In the genomic region with DNA sequence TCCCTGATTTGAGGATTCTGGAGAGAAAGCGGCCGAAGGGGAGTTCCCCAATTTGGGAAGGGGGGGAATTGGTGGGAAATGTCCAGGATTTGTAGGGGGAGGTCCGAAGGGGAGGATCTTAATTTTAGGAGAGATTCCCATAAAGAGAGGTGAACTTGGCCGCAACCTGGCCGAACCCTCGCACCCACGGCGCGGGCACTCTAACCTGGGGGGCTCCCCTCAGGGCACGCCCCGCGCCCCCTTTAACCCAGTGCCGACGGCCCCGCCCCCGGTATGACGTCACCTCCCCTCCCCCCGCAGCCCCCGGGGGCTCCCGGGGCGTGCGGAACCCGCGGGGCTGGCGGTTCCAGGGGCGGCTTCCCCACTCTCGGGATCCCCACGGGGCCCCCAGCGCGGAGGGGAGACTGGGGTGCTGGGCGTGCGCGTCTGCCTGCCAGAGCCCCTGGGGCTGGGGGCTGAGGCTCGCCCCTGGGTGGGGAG, we compare ENCODE assay signal across 9 cellular contexts. TPM values are rescaled to one million over a fixed set of nuclear protein-coding genes. Genes with fewer than 3 reads are reported as not detected.
DNase-seq lines count a peak whose midpoint lies in the region; ATAC-seq, FAIRE-seq and TF ChIP-seq lines count a peak whose summit lies in the region.
"Had no signal": no experiment of that assay in that cellular context is flagged by ENCODE, and none has a peak within 500 bp of the region (broad histone marks: within the 10 kb centered on the region; RNA-seq: fewer than 3 reads in every experiment).

No MANE protein-coding gene starts in this region.

- H4K5ac ChIP-seq in mesendoderm (ENCODE audit: low read length), result no peak overlapping the region

- H3K79me1 ChIP-seq in mesendoderm (ENCODE audit: low read length), result peaks cover 11% of the 10 kb centered on the region

- H3K4me3 ChIP-seq in A549, result peak overlapping the region; percentile 100
- H3K4me3 ChIP-seq in H7 (ENCODE audit: insufficient read depth, low read depth, low read length), result peak overlapping the region; percentile 81
- peak overlapping the region; percentile 18 for H3K4me3 ChIP-seq in bronchial epithelial cell (ENCODE audit: low read depth, low read length)
- peak overlapping the region; percentile 56 for H3K4me3 ChIP-seq in mesendoderm (ENCODE audit: low read length)

- CTCF ChIA-PET in A549 (lab: Yijun Ruan, JAX), result interaction anchor here (1.8 kb wide), 1 partner anchor 290 kb away, joined by 6 read pairs; no protein-coding TSS in a partner anchor

- ATAC-seq in A549, result peak in 1 of 2 experiments; percentile 6; a peak in 2 of 6 replicates
- ATAC-seq in GM21717 (IDR thresholded peaks at IDR 0.05; ENCODE audit: unreplicated experiment), result no peak
- ATAC-seq in GM21381 (IDR thresholded peaks at IDR 0.05; ENCODE audit: unreplicated experiment), result no peak
- no peak for ATAC-seq in HG02642 (IDR thresholded peaks at IDR 0.05; ENCODE audit: poor library complexity, unreplicated experiment)

- peak overlapping the region; percentile 72 for H3K56ac ChIP-seq in mesendoderm (ENCODE audit: low read length)

- H3K79me2 ChIP-seq in mesendoderm (ENCODE audit: control insufficient read depth, insufficient read depth, low read length), result peaks cover 9% of the 10 kb centered on the region

- H3K9me3 ChIP-seq in A549, result no peaks in the 10 kb centered on the region
- H3K9me3 ChIP-seq: adrenal gland had no signal

- H3K36me3 ChIP-seq in H7 (replicated peaks; ENCODE audit: control insufficient read depth, insufficient read depth, low read length), result no peaks in the 10 kb centered on the region; the same call in none of the 2 replicates
- no peaks in the 10 kb centered on the region for H3K36me3 ChIP-seq in bronchial epithelial cell (ENCODE audit: control insufficient read depth, insufficient read depth, low read length)
- H3K36me3 ChIP-seq in mesendoderm (ENCODE audit: control insufficient read depth, insufficient read depth, low read length), result no peaks in the 10 kb centered on the region
- H3K36me3 ChIP-seq: adrenal gland had no signal

- H3K23ac ChIP-seq in mesendoderm (ENCODE audit: low read length), result peak overlapping the region; percentile 24

- H3K4me2 ChIP-seq in A549 (peak overlapping the region; percentile 96), mesendoderm (ENCODE audit: low read length) (peak overlapping the region; percentile 91)

- no peak for DNase-seq in A549 (ENCODE audit: low read depth in 1 of 2, low spot score in 1 of 2)
- DNase-seq in H7, result peak; percentile 91
- DNase-seq in bronchial epithelial cell (ENCODE audit: low read depth), result no peak
- DNase-seq in mesendoderm, result no peak
- no peak for DNase-seq in RCC 7860 (ENCODE audit: low spot score)

- no peak for TF ChIP-seq EP300 in A549 (IDR thresholded peaks at IDR 0.05)

- H3K4ac ChIP-seq in mesendoderm (ENCODE audit: low read depth, low read length), result peak overlapping the region; percentile 87

- H2BK15ac ChIP-seq in mesendoderm (replicated peaks; ENCODE audit: low read depth), result no peak overlapping the region

- WGBS in A549 (ENCODE audit: missing lambda C conversion rate), result 18% methylated on average over 8 of the region's 34 CpGs
- no CpG with 5 or more reads among the region's 34 CpGs for WGBS in mesendoderm (ENCODE audit: extremely low coverage, insufficient coverage, low lambda C conversion rate)

- POLR2A ChIA-PET in A549 (lab: Yijun Ruan, JAX), result interaction anchor here (1.4 kb wide), 1 partner anchor 46 kb away, joined by 4 read pairs; no protein-coding TSS in a partner anchor

- no peak for FAIRE-seq in A549 (lab: Jason Lieb, UNC)
- no peak for FAIRE-seq in bronchial epithelial cell (lab: Jason Lieb, UNC)
- FAIRE-seq in RCC 7860 (lab: Jason Lieb, UNC), result no peak

- H3K27me3 ChIP-seq in H7 (ENCODE audit: control insufficient read depth, insufficient read depth, low read length) (peaks cover 9% of the 10 kb centered on the region), bronchial epithelial cell (ENCODE audit: control insufficient read depth, insufficient read depth, low read length) (peaks cover 23% of the 10 kb centered on the region), mesendoderm (ENCODE audit: insufficient read depth, low read length, poor library complexity) (no peaks in the 10 kb centered on the region)

- no peak overlapping the region for H2BK5ac ChIP-seq in mesendoderm (ENCODE audit: low read length)

- H3K18ac ChIP-seq in mesendoderm (ENCODE audit: low read length), result peak overlapping the region; percentile 98

- no peak overlapping the region for H2AK5ac ChIP-seq in mesendoderm (ENCODE audit: low read length)

- no peak for TF ChIP-seq POLR2A in A549 (IDR thresholded peaks at IDR 0.05; ENCODE audit: low read length)

- TF ChIP-seq CTCF in A549 (IDR thresholded peaks at IDR 0.05) (no peak), bronchial epithelial cell (IDR thresholded peaks at IDR 0.05; ENCODE audit: insufficient read depth, low read length, severe bottlenecking) (no peak)

- TF ChIP-seq RAD21 in A549 (conservative IDR thresholded peaks at IDR 0.05 in 1 of 2, IDR thresholded peaks at IDR 0.05 in 1 of 2), result no peak

- H3K4me1 ChIP-seq in A549 (peaks cover 8% of the 10 kb centered on the region; the same call in 2 of the 3 replicates), mesendoderm (ENCODE audit: control insufficient read depth, low read depth, low read length) (peaks cover 3% of the 10 kb centered on the region)

- peak overlapping the region; percentile 29 for H2BK120ac ChIP-seq in mesendoderm (ENCODE audit: low read depth, low read length)

- H4K8ac ChIP-seq in mesendoderm (ENCODE audit: low read depth, low read length), result no peak overlapping the region

- H3K27ac ChIP-seq in A549, result peak overlapping the region; percentile 97
- no peak overlapping the region for H3K27ac ChIP-seq in mesendoderm (ENCODE audit: low read depth, low read length)

- H3K9ac ChIP-seq in mesendoderm (ENCODE audit: low read length), result peak overlapping the region; percentile 79

TF ChIP-seq in A549, 52 proteins besides CTCF, POLR2A, EP300 and RAD21:
- no peak for TF ChIP-seq MYC (IDR thresholded peaks at IDR 0.05; ENCODE audit: borderline replicate concordance, low read length)
- TF ChIP-seq HOXB5 (CRISPR knock-in tag; IDR thresholded peaks at IDR 0.05), result no peak
- no peak for TF ChIP-seq CEBPB (IDR thresholded peaks at IDR 0.05)
- TF ChIP-seq, protein P1, sequence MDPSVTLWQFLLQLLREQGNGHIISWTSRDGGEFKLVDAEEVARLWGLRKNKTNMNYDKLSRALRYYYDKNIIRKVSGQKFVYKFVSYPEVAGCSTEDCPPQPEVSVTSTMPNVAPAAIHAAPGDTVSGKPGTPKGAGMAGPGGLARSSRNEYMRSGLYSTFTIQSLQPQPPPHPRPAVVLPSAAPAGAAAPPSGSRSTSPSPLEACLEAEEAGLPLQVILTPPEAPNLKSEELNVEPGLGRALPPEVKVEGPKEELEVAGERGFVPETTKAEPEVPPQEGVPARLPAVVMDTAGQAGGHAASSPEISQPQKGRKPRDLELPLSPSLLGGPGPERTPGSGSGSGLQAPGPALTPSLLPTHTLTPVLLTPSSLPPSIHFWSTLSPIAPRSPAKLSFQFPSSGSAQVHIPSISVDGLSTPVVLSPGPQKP (IDR thresholded peaks at IDR 0.05; ENCODE audit: low read depth, low read length), result no peak
- no peak for TF ChIP-seq NFE2L2 (conservative IDR thresholded peaks at IDR 0.05; ENCODE audit: low read length)
- TF ChIP-seq KDM5A (IDR thresholded peaks at IDR 0.05), result no peak
- TF ChIP-seq HOXB13 (CRISPR knock-in tag; IDR thresholded peaks at IDR 0.05; ENCODE audit: low read depth), result no peak
- TF ChIP-seq RFX5 (IDR thresholded peaks at IDR 0.05), result no peak
- no peak for TF ChIP-seq CBX2 (IDR thresholded peaks at IDR 0.05; ENCODE audit: borderline replicate concordance, low read depth)
- no peak for TF ChIP-seq TP53 (CRISPR knock-in tag; IDR thresholded peaks at IDR 0.05)
- TF ChIP-seq, protein P2, sequence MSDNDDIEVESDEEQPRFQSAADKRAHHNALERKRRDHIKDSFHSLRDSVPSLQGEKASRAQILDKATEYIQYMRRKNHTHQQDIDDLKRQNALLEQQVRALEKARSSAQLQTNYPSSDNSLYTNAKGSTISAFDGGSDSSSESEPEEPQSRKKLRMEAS (IDR thresholded peaks at IDR 0.05), result no peak

RNA-seq across cellular contexts. Expression of a gene that starts 1.1 kb away (rescaled TPM):
- polyA plus RNA-seq in A549 (2011; rRNA removed) (22.3 and 25.0 TPM in 2 replicates), A549 (2017; fragmentation: RNase III; extraction: RNeasy Plus Mini Kit Qiagen cat#74134 plus additional on column Dnase treatment) (38.8 to 44.7 TPM (median 41.6 TPM) in 3 replicates)
- 41.9 and 53.1 TPM in 2 replicates for polyA plus RNA-seq in A549 (2012; cell fraction: cytosol; rRNA removed)
- 114 and 145 TPM in 2 replicates for polyA plus RNA-seq in A549 (2012; cell fraction: nucleus; rRNA removed)
- polyA minus RNA-seq in A549 (2011; rRNA and poly(A)+ RNA removed), result 98.8 and 140 TPM in 2 replicates
- 130 and 156 TPM in 2 replicates for total RNA-seq in H7 (2014; rRNA removed; shearing (Covaris generic))
- 7.4 and 10.3 TPM in 2 replicates for total RNA-seq in bronchial epithelial cell
- polyA plus RNA-seq in mesendoderm (2013, experiment 1 of 2), result 35.5 TPM
- polyA plus RNA-seq in mesendoderm (2013, experiment 2 of 2), result 34.8 TPM

Comparison
In these comparisons a context has a peak if more than half of its experiments do, and no peak if none do; other contexts are left out.
1. H3K4me3 ChIP-seq: peak in every context shown above with its lines; median percentile 100 in A549; 81 in H7; 56 in mesendoderm; 18 in bronchial epithelial cell.
2. RNA of a gene that starts 1.1 kb away (total RNA-seq): 130 to 156 TPM in H7; 7.4 to 10.3 TPM in bronchial epithelial cell; every median in the first group is over 10 times any median in the second.